In genomic region chr1:34968297-34968696, GRCh38 we compare ENCODE assay signal across 8 cellular contexts. TPM values are rescaled to one million over a fixed set of nuclear protein-coding genes. Genes with fewer than 3 reads are reported as not detected.
DNase-seq lines count a peak whose midpoint lies in the region; ATAC-seq lines count a peak whose summit lies in the region.
"Not testable (repeated sequence)": the region's sequence is repeated elsewhere in the genome, so short reads cannot be mapped to it uniquely, and the experiment has no call there.
"Had no signal": no experiment of that assay in that cellular context is flagged by ENCODE, and none has a peak within 500 bp of the region (broad histone marks: within the 10 kb centered on the region; RNA-seq: fewer than 3 reads in every experiment).

No MANE protein-coding gene starts in this region.

- H3K27me3 Mint-ChIP-seq in CD4-positive, alpha-beta memory T cell; T-cell; activated CD4-positive, alpha-beta memory T cell treated with anti-CD3 and anti-CD28 coated beads, Interleukin-2, amount 10 ng/mL, durations not matched to agents 7 days and 5 days; activated T-helper 17 cell treated with anti-CD3 and anti-CD28 coated beads, Interleukin-2, amount 50 U/mL, for 72 hours; naive thymus-derived CD4-positive, alpha-beta T cell: not testable (repeated sequence)

- CTCF ChIA-PET in CD4-positive, alpha-beta memory T cell (lab: Charles Lee; ENCODE audit: partially characterized antibody); T-cell (lab: Charles Lee); naive thymus-derived CD4-positive, alpha-beta T cell (lab: Charles Lee): not testable (repeated sequence)
- CTCF ChIA-PET in activated CD4-positive, alpha-beta memory T cell treated with anti-CD3 and anti-CD28 coated beads, Interleukin-2, amount 10 ng/mL, durations not matched to agents 7 days and 5 days (lab: Charles Lee), result interaction anchor here (0.6 kb wide), 1 partner anchor 816 kb away, joined by 3 read pairs; no protein-coding TSS in a partner anchor

- H3K9me3 ChIP-seq in CD4-positive, alpha-beta memory T cell (ENCODE audit: control insufficient read depth in 1 of 2, low read length in 2 of 2); naive thymus-derived CD4-positive, alpha-beta T cell (ENCODE audit: control insufficient read depth in 2 of 3, low read length in 3 of 3): not testable (repeated sequence)

- intact Hi-C loops in CD4-positive, alpha-beta memory T cell (cut with micrococcal nuclease); naive thymus-derived CD4-positive, alpha-beta T cell (cut with micrococcal nuclease): not testable (repeated sequence)

- peaks cover 4 to 27% (median 11%) of the 10 kb centered on the region in 4 donors for H3K4me1 Mint-ChIP-seq in CD4-positive, alpha-beta memory T cell
- H3K4me1 Mint-ChIP-seq in T-cell, result peaks cover 9 to 31% (median 17%) of the 10 kb centered on the region in 3 donors
- peaks cover 11% of the 10 kb centered on the region for H3K4me1 Mint-ChIP-seq in activated CD4-positive, alpha-beta memory T cell treated with anti-CD3 and anti-CD28 coated beads, Interleukin-2, amount 10 ng/mL, durations not matched to agents 7 days and 5 days
- not testable (repeated sequence) for H3K4me1 Mint-ChIP-seq in activated T-helper 17 cell treated with anti-CD3 and anti-CD28 coated beads, Interleukin-2, amount 50 U/mL, for 72 hours
- peaks cover 0 to 18% (median 4%) of the 10 kb centered on the region in 7 donors for H3K4me1 Mint-ChIP-seq in naive thymus-derived CD4-positive, alpha-beta T cell

- peak; percentile 81 to 94 (median 90) for ATAC-seq in T-cell (replicated peaks in 1 of 4)
- ATAC-seq in activated T-helper 17 cell treated with anti-CD3 and anti-CD28 coated beads, Interleukin-2, amount 50 U/mL, for 72 hours (replicated peaks), result peak; percentile 52
- peak; percentile 85 for ATAC-seq in naive thymus-derived CD4-positive, alpha-beta T cell

- not testable (repeated sequence) for H3K27ac ChIP-seq in CD4-positive, alpha-beta memory T cell (ENCODE audit: low read depth, low read length); naive thymus-derived CD4-positive, alpha-beta T cell (ENCODE audit: low read depth, low read length)

- not testable (repeated sequence) for H3K36me3 ChIP-seq in CD4-positive, alpha-beta memory T cell (ENCODE audit: insufficient read depth, low read length); naive thymus-derived CD4-positive, alpha-beta T cell (ENCODE audit: control insufficient read depth in 2 of 3, insufficient read depth in 3 of 3, low read length in 3 of 3)

- POLR2A ChIA-PET in CD4-positive, alpha-beta memory T cell (lab: Charles Lee; ENCODE audit: partially characterized antibody), result interaction anchor here (1.1 kb wide), 1 partner anchor 17 kb away, joined by 4 read pairs; the partner anchor contains the start of gene TMEM35B
- POLR2A ChIA-PET in T-cell (lab: Charles Lee); naive thymus-derived CD4-positive, alpha-beta T cell (lab: Charles Lee): not testable (repeated sequence)
- POLR2A ChIA-PET in activated CD4-positive, alpha-beta memory T cell treated with anti-CD3 and anti-CD28 coated beads, Interleukin-2, amount 10 ng/mL, durations not matched to agents 7 days and 5 days (lab: Charles Lee), result interaction anchor here (2.3 kb wide), 1 partner anchor 16 kb away, joined by 14 read pairs; the partner anchor contains the start of gene TMEM35B

- peak overlapping the region in 3 of 8 donors; percentile 11 to 54 (median 39) for H3K4me3 Mint-ChIP-seq in CD4-positive, alpha-beta memory T cell
- not testable (repeated sequence) for H3K4me3 Mint-ChIP-seq in T-cell; activated CD4-positive, alpha-beta memory T cell treated with anti-CD3 and anti-CD28 coated beads, Interleukin-2, amount 10 ng/mL, durations not matched to agents 7 days and 5 days; activated T-helper 17 cell treated with anti-CD3 and anti-CD28 coated beads, Interleukin-2, amount 50 U/mL, for 72 hours
- H3K4me3 Mint-ChIP-seq in naive thymus-derived CD4-positive, alpha-beta T cell, result peak overlapping the region in 3 of 10 donors; percentile 5 to 28 (median 19)

- H3K36me3 Mint-ChIP-seq in CD4-positive, alpha-beta memory T cell; T-cell; activated CD4-positive, alpha-beta memory T cell treated with anti-CD3 and anti-CD28 coated beads, Interleukin-2, amount 10 ng/mL, durations not matched to agents 7 days and 5 days (ENCODE audit: low read depth); activated T-helper 17 cell treated with anti-CD3 and anti-CD28 coated beads, Interleukin-2, amount 50 U/mL, for 72 hours (ENCODE audit: low read depth); naive thymus-derived CD4-positive, alpha-beta T cell: not testable (repeated sequence)

- H3K4me3 ChIP-seq in CD4-positive, alpha-beta memory T cell (ENCODE audit: low read length in 2 of 2); naive thymus-derived CD4-positive, alpha-beta T cell (ENCODE audit: low read length): not testable (repeated sequence)

- H3K4me1 ChIP-seq in CD4-positive, alpha-beta memory T cell (ENCODE audit: insufficient read depth, low read length), result peaks cover 15% of the 10 kb centered on the region
- H3K4me1 ChIP-seq in naive thymus-derived CD4-positive, alpha-beta T cell (ENCODE audit: control insufficient read depth in 2 of 2, insufficient read depth in 2 of 2, low read length in 2 of 2), result not testable (repeated sequence)

- H3K27ac Mint-ChIP-seq in CD4-positive, alpha-beta memory T cell; T-cell; activated CD4-positive, alpha-beta memory T cell treated with anti-CD3 and anti-CD28 coated beads, Interleukin-2, amount 10 ng/mL, durations not matched to agents 7 days and 5 days; activated T-helper 17 cell treated with anti-CD3 and anti-CD28 coated beads, Interleukin-2, amount 50 U/mL, for 72 hours: not testable (repeated sequence)
- peak overlapping the region in 1 of 9 donors; percentile 17 for H3K27ac Mint-ChIP-seq in naive thymus-derived CD4-positive, alpha-beta T cell

- peak in 4 of 5 donors; percentile 11 to 51 (median 40) for DNase-seq in CD4-positive, alpha-beta memory T cell
- peak in 2 of 34 experiments; percentile 10 to 11 for DNase-seq in T-cell
- DNase-seq in activated CD4-positive, alpha-beta memory T cell treated with anti-CD3 and anti-CD28 coated beads, Interleukin-2, amount 10 ng/mL, durations not matched to agents 7 days and 5 days, result peak; percentile 52
- peak; percentile 45 for DNase-seq in central memory CD4-positive, alpha-beta T cell
- not testable (repeated sequence) for DNase-seq in naive thymus-derived CD4-positive, alpha-beta T cell

- H3K9me3 Mint-ChIP-seq in CD4-positive, alpha-beta memory T cell; T-cell; activated CD4-positive, alpha-beta memory T cell treated with anti-CD3 and anti-CD28 coated beads, Interleukin-2, amount 10 ng/mL, durations not matched to agents 7 days and 5 days; activated T-helper 17 cell treated with anti-CD3 and anti-CD28 coated beads, Interleukin-2, amount 50 U/mL, for 72 hours; naive thymus-derived CD4-positive, alpha-beta T cell: not testable (repeated sequence)

- not testable (repeated sequence) for H3K27me3 ChIP-seq in CD4-positive, alpha-beta memory T cell (ENCODE audit: insufficient read depth, low read length); naive thymus-derived CD4-positive, alpha-beta T cell (ENCODE audit: control insufficient read depth in 2 of 2, insufficient read depth in 2 of 2, low read length in 2 of 2)

RNA-seq across cellular contexts. Expression of gene TMEM35B, which starts 16.9 kb away (rescaled TPM):
- 10 to 100 TPM; 51.7 to 54.2 TPM for total RNA-seq in CD4-positive, alpha-beta memory T cell
- 100 to 1,000 TPM; 225 to 291 TPM for polyA plus RNA-seq in CD4-positive, alpha-beta memory T cell
- total RNA-seq in T-cell, result 10 to 100 TPM; 12.4 to 51.6 (median 41.8) TPM
- total RNA-seq in activated CD4-positive, alpha-beta memory T cell treated with anti-CD3 and anti-CD28 coated beads, Interleukin-2, amount 10 ng/mL, durations not matched to agents 7 days and 5 days, result 10 to 100 TPM; 38.7 to 42.4 TPM
- 10 to 100 TPM; 13.1 to 17.3 TPM for total RNA-seq in activated T-helper 17 cell treated with anti-CD3 and anti-CD28 coated beads, Interleukin-2, amount 50 U/mL, for 72 hours
- total RNA-seq in naive thymus-derived CD4-positive, alpha-beta T cell, result 10 to 100 TPM in 4 of 5 experiments, 1 to 10 TPM in 1; 5.4 to 37.7 (median 32.8) TPM
- 100 to 1,000 TPM; 161 to 166 TPM for polyA plus RNA-seq in naive thymus-derived CD4-positive, alpha-beta T cell

RNA-seq across cellular contexts. Expression of gene DLGAP3, which starts 38.8 kb away (rescaled TPM):
- total RNA-seq in CD4-positive, alpha-beta memory T cell, result 1 to 10 TPM; 1.5 TPM
- under 1 TPM; 0.08 to 0.18 TPM for polyA plus RNA-seq in CD4-positive, alpha-beta memory T cell
- total RNA-seq in T-cell, result 1 to 10 TPM in 1 of 5 donors, under 1 TPM in 4; 0.78 to 1.6 (median 0.99) TPM
- under 1 TPM; 0.55 to 0.88 TPM for total RNA-seq in activated CD4-positive, alpha-beta memory T cell treated with anti-CD3 and anti-CD28 coated beads, Interleukin-2, amount 10 ng/mL, durations not matched to agents 7 days and 5 days
- 1 to 10 TPM; 1.3 TPM for total RNA-seq in activated T-helper 17 cell treated with anti-CD3 and anti-CD28 coated beads, Interleukin-2, amount 50 U/mL, for 72 hours
- total RNA-seq in naive thymus-derived CD4-positive, alpha-beta T cell, result 1 to 10 TPM in 4 of 5 experiments, under 1 TPM in 1; 0.29 to 1.4 (median 1.2) TPM
- under 1 TPM in 1 of 2 donors, not detected in 1; 0.13 TPM for polyA plus RNA-seq in naive thymus-derived CD4-positive, alpha-beta T cell
- total RNA-seq: A172, IMR-90 had no signal
